In the genomic region with DNA sequence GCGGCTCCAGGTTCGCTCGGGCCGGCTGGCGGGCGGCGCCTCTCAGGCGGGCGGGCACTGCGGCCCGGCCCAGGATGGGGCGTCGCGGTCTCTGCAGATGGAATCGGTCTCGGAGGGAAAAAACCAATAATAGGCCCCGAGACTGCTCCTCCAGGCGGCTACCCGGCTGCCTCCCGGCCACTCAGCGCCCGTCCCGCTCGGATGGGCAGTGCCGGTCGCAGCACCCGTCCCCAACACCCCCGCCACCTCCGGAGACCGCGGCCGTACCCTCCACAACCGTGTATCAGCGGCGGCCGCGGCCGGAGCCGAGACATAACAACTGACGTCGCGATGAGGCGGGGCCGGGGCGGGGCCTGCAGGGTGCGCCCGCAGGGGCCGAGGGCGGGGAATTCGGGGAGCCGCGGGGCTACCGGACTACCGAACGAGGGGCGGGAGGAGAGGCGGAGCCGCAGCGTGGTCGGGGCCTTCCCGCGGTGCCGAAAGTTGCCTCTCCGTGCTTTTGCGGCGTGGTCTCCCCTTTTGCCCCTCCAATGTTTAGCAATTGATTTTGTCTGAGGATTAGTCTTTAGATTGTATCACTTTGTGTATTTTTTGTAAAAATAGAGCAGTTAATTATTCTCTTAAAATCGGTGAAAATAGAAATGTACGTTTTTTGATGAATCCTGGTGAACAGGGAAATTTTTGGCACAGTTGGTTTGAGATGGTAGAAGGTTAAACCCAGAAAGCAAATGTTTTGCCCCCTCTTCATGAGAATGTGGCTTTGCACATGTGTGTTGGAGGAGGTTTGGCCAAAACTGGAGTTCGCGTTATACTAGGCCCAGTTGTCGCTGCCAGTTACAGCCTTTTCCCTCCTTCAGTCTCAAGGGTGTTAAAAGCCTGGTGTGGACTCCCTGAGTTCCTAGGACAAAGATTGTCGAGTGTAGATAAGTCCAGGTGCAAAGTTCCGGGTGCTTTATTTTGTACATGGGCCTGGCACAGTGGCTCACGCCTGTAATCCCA, we compare ENCODE assay signal across 1 cellular context.
TF ChIP-seq lines count a peak whose summit lies in the region.

A gene with protein sequence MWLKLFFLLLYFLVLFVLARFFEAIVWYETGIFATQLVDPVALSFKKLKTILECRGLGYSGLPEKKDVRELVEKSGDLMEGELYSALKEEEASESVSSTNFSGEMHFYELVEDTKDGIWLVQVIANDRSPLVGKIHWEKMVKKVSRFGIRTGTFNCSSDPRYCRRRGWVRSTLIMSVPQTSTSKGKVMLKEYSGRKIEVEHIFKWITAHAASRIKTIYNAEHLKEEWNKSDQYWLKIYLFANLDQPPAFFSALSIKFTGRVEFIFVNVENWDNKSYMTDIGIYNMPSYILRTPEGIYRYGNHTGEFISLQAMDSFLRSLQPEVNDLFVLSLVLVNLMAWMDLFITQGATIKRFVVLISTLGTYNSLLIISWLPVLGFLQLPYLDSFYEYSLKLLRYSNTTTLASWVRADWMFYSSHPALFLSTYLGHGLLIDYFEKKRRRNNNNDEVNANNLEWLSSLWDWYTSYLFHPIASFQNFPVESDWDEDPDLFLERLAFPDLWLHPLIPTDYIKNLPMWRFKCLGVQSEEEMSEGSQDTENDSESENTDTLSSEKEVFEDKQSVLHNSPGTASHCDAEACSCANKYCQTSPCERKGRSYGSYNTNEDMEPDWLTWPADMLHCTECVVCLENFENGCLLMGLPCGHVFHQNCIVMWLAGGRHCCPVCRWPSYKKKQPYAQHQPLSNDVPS (minus strand): TSS at position 317 of the 999 bp plus-strand sequence. CDS start 979 bp downstream, outside the sequence.

TF ChIP-seq in WTC11, 78 proteins besides CTCF, POLR2A, EP300 and RAD21 (continued from another document):
- peak; percentile 62; the same call in 1 of the 2 replicates for TF ChIP-seq GABPB1 (CRISPR knock-in tag; IDR thresholded peaks at IDR 0.05)
- TF ChIP-seq, protein P1, sequence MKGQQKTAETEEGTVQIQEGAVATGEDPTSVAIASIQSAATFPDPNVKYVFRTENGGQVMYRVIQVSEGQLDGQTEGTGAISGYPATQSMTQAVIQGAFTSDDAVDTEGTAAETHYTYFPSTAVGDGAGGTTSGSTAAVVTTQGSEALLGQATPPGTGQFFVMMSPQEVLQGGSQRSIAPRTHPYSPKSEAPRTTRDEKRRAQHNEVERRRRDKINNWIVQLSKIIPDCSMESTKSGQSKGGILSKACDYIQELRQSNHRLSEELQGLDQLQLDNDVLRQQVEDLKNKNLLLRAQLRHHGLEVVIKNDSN (CRISPR knock-in tag; IDR thresholded peaks at IDR 0.05) = peak; percentile 45; the same call in 1 of the 2 replicates
